8 cellular contexts compared by ENCODE assay signal in the genomic region with DNA sequence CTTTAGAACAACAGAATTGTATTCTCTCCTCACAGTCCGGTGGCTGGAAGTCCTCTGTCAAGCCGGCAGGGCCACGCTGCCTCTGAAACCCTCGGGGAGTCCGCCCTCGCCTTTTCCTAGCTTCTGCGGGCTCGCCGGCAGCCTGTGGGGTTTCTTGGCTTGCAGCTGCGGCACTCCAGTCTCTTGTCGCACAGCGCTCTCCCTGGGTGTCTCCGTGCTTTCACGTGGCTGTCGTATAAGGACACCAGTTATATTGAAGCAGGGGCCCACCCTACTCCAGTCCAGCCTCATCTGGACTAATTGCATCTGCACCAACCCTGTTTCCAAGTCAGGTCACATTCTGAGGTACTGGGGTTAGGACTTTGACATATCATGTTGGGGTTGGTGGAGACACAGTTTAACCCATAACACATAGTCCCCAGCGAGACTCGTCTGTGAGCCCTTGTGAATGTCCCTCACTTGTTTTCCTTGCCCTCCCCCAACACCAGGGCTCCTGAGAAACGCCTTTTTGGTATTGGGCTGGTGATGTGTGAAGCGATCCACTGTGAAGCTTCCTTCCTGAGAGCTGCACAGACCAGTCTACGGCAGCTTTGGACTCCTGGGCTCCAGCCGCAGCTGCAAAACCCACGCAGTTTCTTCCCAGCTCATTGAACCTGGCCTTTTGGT. TPM values are rescaled to one million over a fixed set of nuclear protein-coding genes. Genes with fewer than 3 reads are reported as not detected.
A peak's percentile ranks its signal among the peaks of the same experiment; 100 is the strongest.
DNase-seq lines count a peak whose midpoint lies in the region; ATAC-seq, FAIRE-seq and TF ChIP-seq lines count a peak whose summit lies in the region.

No MANE protein-coding gene starts in this region.

- no peak overlapping the region for H3K4ac ChIP-seq in mesendoderm (ENCODE audit: low read depth, low read length)

- POLR2A ChIA-PET in GM12878 (lab: Charles Lee) = interaction anchor here (0.6 to 18.1 kb wide), 9 partner anchors 10 to 143 kb away, joined by 3 to 322 read pairs (median 4); partner anchors contain the start of gene TMEM131L

- H3K18ac ChIP-seq in mesendoderm (ENCODE audit: low read length) = peak overlapping the region; percentile 32

- DNase-seq in GM12864 (ENCODE audit: low read depth) (peak; percentile 69), GM12878 (ENCODE audit: low read depth, low spot score) (peak; percentile 87), mesendoderm (no peak), COR-L47 (lab: John Stamatoyannopoulos, UW) (no peak), NCI-H2196 (lab: John Stamatoyannopoulos, UW; ENCODE audit: unreplicated experiment) (no peak)
- DNase-seq in Jurkat, Clone E6-1 (ENCODE audit: low read depth, low spot score) = no peak
- DNase-seq in effector CD4-positive, alpha-beta T cell = no peak

- no peak overlapping the region for H2AFZ ChIP-seq in GM12878 (ENCODE audit: control insufficient read depth, low read depth, low read length)

- H2BK15ac ChIP-seq in mesendoderm (replicated peaks; ENCODE audit: low read depth) = no peak overlapping the region

- no peak overlapping the region for H2AK5ac ChIP-seq in mesendoderm (ENCODE audit: low read length)

- H3K27ac ChIP-seq in GM12878 (ENCODE audit: control insufficient read depth, insufficient read depth) (peak overlapping the region; percentile 81), mesendoderm (ENCODE audit: low read depth, low read length) (no peak overlapping the region)

- H3K4me1 ChIP-seq in GM12878 (ENCODE audit: control insufficient read depth, insufficient read depth, low read length) (peaks cover 33% of the 10 kb centered on the region), mesendoderm (ENCODE audit: control insufficient read depth, low read depth, low read length) (peaks cover 26% of the 10 kb centered on the region)

- no peak for TF ChIP-seq EP300 in GM12878 (IDR thresholded peaks at IDR 0.05; ENCODE audit: borderline replicate concordance in 1 of 2, control insufficient read depth in 1 of 2, low read depth in 2 of 2, low read length in 2 of 2)

- RAD21 ChIA-PET in GM12878 (lab: Charles Lee; ENCODE audit: unreplicated experiment) = interaction anchor here (0.7 to 15.3 kb wide), 11 partner anchors 9 to 143 kb away, joined by 3 to 429 read pairs (median 5); partner anchors contain the start of gene TMEM131L

- no peaks in the 10 kb centered on the region for H3K9me3 ChIP-seq in GM12878 (replicated peaks; ENCODE audit: control insufficient read depth, insufficient read depth, low read length)

- ATAC-seq in GM21528 (IDR thresholded peaks at IDR 0.05; ENCODE audit: low FRiP score, unreplicated experiment) (peak; percentile 36), GM12878 (peak; percentile 34)

- no peak overlapping the region for H3K23ac ChIP-seq in mesendoderm (ENCODE audit: low read length)

- H3K4me3 ChIP-seq in GM12864 (ENCODE audit: low read depth, low read length) (peak overlapping the region; percentile 80), GM12878 (peak overlapping the region; percentile 85), mesendoderm (ENCODE audit: low read length) (no peak overlapping the region)
- H3K4me3 ChIP-seq in Jurkat, Clone E6-1 (ENCODE audit: low read length) = peak overlapping the region; percentile 33

- in situ Hi-C loops in GM12878 (cut with MboI) = no loop called here

- under 1% methylated on average over 22 of the region's 22 CpGs for whole genome bisulfite sequencing in GM12878 (ENCODE audit: insufficient coverage, insufficient replicate concordance, low lambda C conversion rate, missing lambda C conversion rate)
- WGBS in mesendoderm (ENCODE audit: extremely low coverage, insufficient coverage, low lambda C conversion rate) = no CpG with 5 or more reads among the region's 22 CpGs

- BruUV-seq in GM12878 (replicated peaks; lab: Mats Ljungman, UMichigan) = no TSS peak

- intact Hi-C loops in GM12878 (cut with micrococcal nuclease; ENCODE audit: unreplicated experiment) = loop anchor here (1.0 to 5.0 kb wide), 6 partner anchors 17 to 153 kb away; no protein-coding TSS in a partner anchor

- H3K79me2 ChIP-seq in GM12878 (ENCODE audit: control insufficient read depth, insufficient read depth, low read length) (peaks cover 94% of the 10 kb centered on the region), mesendoderm (ENCODE audit: control insufficient read depth, insufficient read depth, low read length) (peaks cover 3% of the 10 kb centered on the region)

- peaks cover 3% of the 10 kb centered on the region in 2 experiments; a peak in 3 of 4 replicates for H3K36me3 ChIP-seq in GM12878 (ENCODE audit: control insufficient read depth in 2 of 2, insufficient read depth in 2 of 2, low read length in 1 of 2)
- no peaks in the 10 kb centered on the region for H3K36me3 ChIP-seq in mesendoderm (ENCODE audit: control insufficient read depth, insufficient read depth, low read length)

- H4K5ac ChIP-seq in mesendoderm (ENCODE audit: low read length) = no peak overlapping the region

- H3K9ac ChIP-seq in GM12878 (ENCODE audit: control insufficient read depth, insufficient read depth, low read length) = peak overlapping the region; percentile 93
- peak overlapping the region; percentile 33 for H3K9ac ChIP-seq in mesendoderm (ENCODE audit: low read length)

- H4K8ac ChIP-seq in mesendoderm (ENCODE audit: low read depth, low read length) = no peak overlapping the region

- peak overlapping the region; percentile 87 for H3K4me2 ChIP-seq in GM12878 (ENCODE audit: control insufficient read depth, insufficient read depth)
- H3K4me2 ChIP-seq in mesendoderm (ENCODE audit: low read length) = no peak overlapping the region

- SMC1A ChIA-PET in GM12878 (lab: Charles Lee; ENCODE audit: uncharacterized antibody, unreplicated experiment) = interaction anchor here (0.7 to 14.0 kb wide), 10 partner anchors 8 to 82 kb away, joined by 3 to 356 read pairs (median 22); partner anchors contain the start of gene TMEM131L

- no peak overlapping the region for H2BK5ac ChIP-seq in mesendoderm (ENCODE audit: low read length)

- no peaks in the 10 kb centered on the region for H4K20me1 ChIP-seq in GM12878 (ENCODE audit: control insufficient read depth, insufficient read depth)

- CTCF ChIA-PET in GM12878 (lab: Yijun Ruan, JAX) = interaction anchor here (0.9 to 4.7 kb wide), 13 partner anchors 10 to 84 kb away, joined by 3 to 30 read pairs (median 6); no protein-coding TSS in a partner anchor

- H3K27me3 ChIP-seq in GM12878 (replicated peaks in 1 of 2; ENCODE audit: control insufficient read depth in 2 of 2, insufficient read depth in 2 of 2, low read length in 1 of 2) (no peaks in the 10 kb centered on the region), mesendoderm (ENCODE audit: insufficient read depth, low read length, poor library complexity) (no peaks in the 10 kb centered on the region)

- peak overlapping the region; percentile 80 for H3K56ac ChIP-seq in mesendoderm (ENCODE audit: low read length)

- TF ChIP-seq RAD21 in GM12878 (IDR thresholded peaks at IDR 0.05; ENCODE audit: insufficient read depth, low read depth, low read length) = peak; percentile 12; the same call in 1 of the 2 replicates

- no peak for TF ChIP-seq CTCF in GM12864 (IDR thresholded peaks at IDR 0.05; ENCODE audit: low read depth, low read length, missing control alignments)
- no peak for TF ChIP-seq CTCF in GM12878 (IDR thresholded peaks at IDR 0.05 in 2 of 3, conservative IDR thresholded peaks at IDR 0.05 in 1 of 3; ENCODE audit: control insufficient read depth in 2 of 3, extremely low read depth in 1 of 3, insufficient read depth in 1 of 3, low read depth in 3 of 3, low read length in 3 of 3)

- TF ChIP-seq POLR2A in GM12878 (IDR thresholded peaks at IDR 0.05; ENCODE audit: low read depth, low read length) = peak; percentile 70

- FAIRE-seq in GM12878 (lab: Jason Lieb, UNC) = peak; percentile 90

- no peak overlapping the region for H2BK120ac ChIP-seq in mesendoderm (ENCODE audit: low read depth, low read length)

- H3K79me1 ChIP-seq in mesendoderm (ENCODE audit: low read length) = peaks cover 4% of the 10 kb centered on the region

TF ChIP-seq in GM12878, 131 proteins besides CTCF, POLR2A, EP300 and RAD21 (continues in another document):
- TF ChIP-seq BACH1 (IDR thresholded peaks at IDR 0.05; ENCODE audit: borderline replicate concordance) (no peak), SREBF1 (IDR thresholded peaks at IDR 0.05; ENCODE audit: low read length) (no peak), SP1 (IDR thresholded peaks at IDR 0.05; ENCODE audit: low read depth, low read length) (peak; percentile 33)
- TF ChIP-seq, protein P1, sequence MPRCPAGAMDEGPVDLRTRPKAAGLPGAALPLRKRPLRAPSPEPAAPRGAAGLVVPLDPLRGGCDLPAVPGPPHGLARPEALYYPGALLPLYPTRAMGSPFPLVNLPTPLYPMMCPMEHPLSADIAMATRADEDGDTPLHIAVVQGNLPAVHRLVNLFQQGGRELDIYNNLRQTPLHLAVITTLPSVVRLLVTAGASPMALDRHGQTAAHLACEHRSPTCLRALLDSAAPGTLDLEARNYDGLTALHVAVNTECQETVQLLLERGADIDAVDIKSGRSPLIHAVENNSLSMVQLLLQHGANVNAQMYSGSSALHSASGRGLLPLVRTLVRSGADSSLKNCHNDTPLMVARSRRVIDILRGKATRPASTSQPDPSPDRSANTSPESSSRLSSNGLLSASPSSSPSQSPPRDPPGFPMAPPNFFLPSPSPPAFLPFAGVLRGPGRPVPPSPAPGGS (IDR thresholded peaks at IDR 0.05; ENCODE audit: borderline replicate concordance, insufficient read depth, low read depth, low read length, poor library complexity, severe bottlenecking) = peak; percentile 31

RNA-seq across cellular contexts. Expression of gene TMEM131L, which starts 22.7 kb away (rescaled TPM):
- polyA plus RNA-seq in Jurkat, Clone E6-1 (2012; ENCODE audit: insufficient read depth, insufficient read length) = 31.0 TPM
- total RNA-seq in GM12878 (2013; cell fraction: nucleolus; rRNA removed) = 766 and 777 TPM in 2 replicates
- total RNA-seq in GM12878 (2014; rRNA removed) = 77.0 and 90.4 TPM in 2 replicates
- total RNA-seq in GM12878 (2014; rRNA removed; fragmentation: Illumina TruSeq; extraction: Trizol) = 64.0 and 66.4 TPM in 2 replicates
- 77.8 and 85.2 TPM in 2 replicates for total RNA-seq in GM12878 (2021)
- polyA plus RNA-seq in GM12878 (2011; ENCODE audit: low read depth) = 39.6 TPM
- polyA plus RNA-seq in GM12878 (2011; rRNA removed) = 90.9 and 101 TPM in 2 replicates
- polyA plus RNA-seq in GM12878 (2011; cell fraction: cytosol; rRNA removed) = 65.6 and 84.8 TPM in 2 replicates
- polyA plus RNA-seq in GM12878 (2011; cell fraction: nucleus; rRNA removed) = 169 and 183 TPM in 2 replicates
- 45.1 and 70.5 TPM in 2 replicates for polyA plus RNA-seq in GM12878 (2012)
- 74.3 and 94.5 TPM in 2 replicates for polyA plus RNA-seq in GM12878 (2014; fragmentation: Illumina TruSeq; extraction: Trizol)
- polyA plus RNA-seq in GM12878 (2014; fragmentation: Nextera tagmentation; extraction: Ambion mirVana) = 1 to 10 TPM; 8.5 to 9.5 TPM
- 47.1 and 47.5 TPM in 2 replicates for polyA plus RNA-seq in GM12878 (2014; rRNA removed)
- 10 to 100 TPM; 74.5 TPM for polyA plus RNA-seq in GM12878 (2016; fragmentation: Nextera tagmentation; extraction: Ambion mirVana)
- 177 and 187 TPM in 2 replicates for polyA minus RNA-seq in GM12878 (2011; rRNA and poly(A)+ RNA removed)
- 53.1 and 74.4 TPM in 2 replicates for polyA minus RNA-seq in GM12878 (2011; cell fraction: cytosol; rRNA and poly(A)+ RNA removed)
- polyA minus RNA-seq in GM12878 (2011; cell fraction: nucleus; rRNA and poly(A)+ RNA removed) = 194 and 231 TPM in 2 replicates
- polyA plus RNA-seq in mesendoderm (2013, experiment 1 of 2) = 16.9 TPM
- 17.2 TPM for polyA plus RNA-seq in mesendoderm (2013, experiment 2 of 2)

Comparison
In these comparisons a context has a peak if more than half of its experiments do, and no peak if none do; other contexts are left out.
1. DNase-seq: peak in GM12864 (single experiment) and GM12878 (single experiment); none in Jurkat, Clone E6-1 (single experiment), mesendoderm (single experiment), COR-L47 (single experiment), NCI-H2196 (single experiment) and effector CD4-positive, alpha-beta T cell (single experiment).